ENCODE assay signal across 8 cellular contexts in the genomic region with DNA sequence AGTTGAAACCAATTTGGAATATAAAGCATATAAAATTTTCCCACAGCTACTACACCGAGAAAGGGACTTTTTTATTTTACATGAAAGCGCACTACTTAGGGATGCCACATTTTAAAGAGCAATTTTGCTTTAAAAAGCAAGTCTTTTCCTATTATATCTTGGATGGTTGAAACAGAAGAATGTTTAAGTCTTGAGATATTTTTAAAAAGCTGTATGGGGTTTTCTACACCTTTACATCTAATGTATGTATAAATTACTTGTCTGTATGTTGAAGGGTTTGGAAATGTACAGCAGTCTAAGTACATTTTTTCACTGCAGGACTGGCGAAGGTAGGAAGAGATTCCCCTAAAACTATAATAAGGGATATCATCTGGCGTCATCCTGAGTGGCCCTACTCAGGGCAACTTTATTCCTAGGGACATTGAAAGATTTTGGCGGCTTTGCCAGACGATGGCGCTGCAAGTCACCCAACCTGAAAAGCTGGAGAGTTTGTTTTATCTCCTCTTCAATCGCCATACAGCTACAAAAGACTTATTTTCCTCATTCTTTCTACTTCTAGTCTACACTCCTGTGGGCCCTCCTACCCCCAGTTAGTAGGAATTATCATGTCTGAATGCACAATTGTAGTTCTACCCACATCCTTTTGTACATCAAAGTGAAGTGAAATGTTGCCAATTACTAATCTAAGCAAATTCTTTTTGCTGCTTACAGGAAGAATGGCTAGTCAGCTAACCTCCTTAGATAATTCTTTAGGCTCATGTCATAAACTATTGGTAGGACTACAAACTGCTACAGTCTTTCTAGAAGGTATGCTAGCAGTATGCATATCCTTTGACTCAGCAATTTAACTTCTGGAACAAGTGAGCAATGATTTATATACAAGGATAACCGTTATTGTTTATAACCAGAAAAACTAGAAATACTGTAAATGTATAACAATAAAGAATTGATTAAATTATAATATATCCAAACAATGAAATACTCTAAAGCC. TPM values are rescaled to one million over a fixed set of nuclear protein-coding genes. Genes with fewer than 3 reads are reported as not detected.
DNase-seq lines count a peak whose midpoint lies in the region; ATAC-seq, FAIRE-seq and TF ChIP-seq lines count a peak whose summit lies in the region.

No MANE protein-coding gene starts in this region.

- DNase-seq in NCI-H2171 treated with DMSO at 0.1 percent for 48 hours (lab: John Stamatoyannopoulos, UW) = peak; percentile 42
- peak; percentile 86 for DNase-seq in WERI-Rb-1
- DNase-seq in caudate nucleus (lab: John Stamatoyannopoulos, UW) = peak in 59 of 61 donors; percentile 4 to 84 (median 54)
- DNase-seq in spleen = peak; percentile 79

- no peak for TF ChIP-seq POLR2A in spleen (IDR thresholded peaks at IDR 0.05)

- peak overlapping the region; percentile 97 for H2AFZ ChIP-seq in ACC112 (ENCODE audit: low read length, unreplicated experiment)

- H3K79me2 ChIP-seq in ACC112 (ENCODE audit: control insufficient read depth, insufficient read depth, low read length, unreplicated experiment) = peaks cover 32% of the 10 kb centered on the region

- H3K9me3 ChIP-seq in WERI-Rb-1 (ENCODE audit: severe bottlenecking) (no peaks in the 10 kb centered on the region), spleen (no peaks in the 10 kb centered on the region)

- FAIRE-seq in islet of Langerhans (lab: Jason Lieb, UNC) = peak; percentile 86

- H3K27me3 ChIP-seq in ACC112 (ENCODE audit: insufficient read depth, low read length) (no peaks in the 10 kb centered on the region), WERI-Rb-1 (ENCODE audit: insufficient read depth, low read depth, severe bottlenecking) (no peaks in the 10 kb centered on the region), spleen (replicated peaks in 1 of 7) (no peaks in the 10 kb centered on the region)

- peak; percentile 70 for TF ChIP-seq CTCF in WERI-Rb-1 (IDR thresholded peaks at IDR 0.05; ENCODE audit: low read depth, low read length)
- TF ChIP-seq CTCF in spleen (IDR thresholded peaks at IDR 0.05 in 8 of 11, conservative IDR thresholded peaks at IDR 0.05 in 3 of 11) = peak; percentile 21 to 75 (median 56)

- H3K4me1 ChIP-seq in ACC112 (ENCODE audit: control insufficient read depth, insufficient read depth, low read length, unreplicated experiment) (peaks cover 9% of the 10 kb centered on the region), spleen (peaks cover 14 to 49% (median 26%) of the 10 kb centered on the region in 6 donors)

- ATAC-seq in GM18520 (IDR thresholded peaks at IDR 0.05; ENCODE audit: unreplicated experiment) (peak; percentile 34), HG03103 (IDR thresholded peaks at IDR 0.05; ENCODE audit: low read depth, unreplicated experiment) (peak; percentile 31)

- intact Hi-C loops in spleen (cut with DNase I; ENCODE audit: low total_unique reads) = loop anchor here (5.0 kb wide), 1 partner anchor 144 kb away; a partner anchor contains a TSS

- 3 to 6% (median 5%) methylated on average over 9 of the region's 9 CpGs for WGBS in spleen, 5 donors

- H3K4me3 ChIP-seq in ACC112 (ENCODE audit: low read depth, low read length) (peak overlapping the region; percentile 100), WERI-Rb-1 (ENCODE audit: low read depth, low read length) (peak overlapping the region; percentile 82), spleen (peak overlapping the region; percentile 17 to 82 (median 72))

- H3K36me3 ChIP-seq in ACC112 (ENCODE audit: insufficient read depth, low read length) = peaks cover 4% of the 10 kb centered on the region; the same call in 1 of the 2 replicates
- peaks cover 6% of the 10 kb centered on the region for H3K36me3 ChIP-seq in WERI-Rb-1
- H3K36me3 ChIP-seq in spleen = peaks cover 0 to 5% (median 0%) of the 10 kb centered on the region in 6 donors

- H3K27ac ChIP-seq in ACC112 (ENCODE audit: low read depth, low read length) = peak overlapping the region; percentile 65
- H3K27ac ChIP-seq in WERI-Rb-1 = peak overlapping the region; percentile 68
- H3K27ac ChIP-seq in caudate nucleus (ENCODE audit: low read depth, low read length) = peak overlapping the region; percentile 67
- H3K27ac ChIP-seq in spleen = peak overlapping the region; percentile 5 to 99 (median 96)

RNA-seq across cellular contexts. Expression of a gene that starts 0.8 kb away (rescaled TPM):
- 10 to 100 TPM; 10.1 to 20.0 (median 16.3) TPM for total RNA-seq in spleen
- polyA plus RNA-seq in spleen = 1 to 10 TPM; 3.0 to 4.9 (median 4.4) TPM

RNA-seq across cellular contexts. Expression of a gene that starts 7.2 kb away (rescaled TPM):
- total RNA-seq in spleen = 10 to 100 TPM; 26.4 to 43.3 (median 35.6) TPM
- 1 to 10 TPM; 4.0 to 6.3 (median 5.1) TPM for polyA plus RNA-seq in spleen

Comparison
In these comparisons a context has a peak if more than half of its experiments do, and no peak if none do; other contexts are left out.
1. Peak in every context shown above with its lines: DNase-seq, ATAC-seq, H3K4me3 ChIP-seq and H3K27ac ChIP-seq.